In the genomic region with DNA sequence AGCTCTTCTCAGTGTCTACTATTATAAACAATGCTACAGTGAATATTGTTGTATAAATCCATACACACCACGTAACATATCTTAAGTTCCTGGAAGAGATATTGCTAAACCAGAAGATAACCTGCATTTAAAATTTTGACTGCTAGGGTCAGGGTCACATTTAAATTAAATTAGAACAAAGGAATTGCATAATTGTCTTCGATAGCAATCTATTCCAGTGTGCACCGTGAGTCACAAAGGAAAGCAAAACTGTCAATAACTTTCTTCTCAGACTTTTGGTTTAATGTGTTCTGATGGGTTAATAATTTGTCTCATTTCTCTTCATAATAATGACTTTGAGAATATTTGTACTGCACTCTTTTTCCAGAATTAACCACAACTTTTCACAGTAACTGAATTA, we compare ENCODE assay signal across 1 cellular context.
TF ChIP-seq lines count a peak whose summit lies in the region.

No MANE protein-coding gene starts in this region.

TF ChIP-seq in K562, 482 proteins besides CTCF, POLR2A, EP300 and RAD21:
- TF ChIP-seq, protein P1, sequence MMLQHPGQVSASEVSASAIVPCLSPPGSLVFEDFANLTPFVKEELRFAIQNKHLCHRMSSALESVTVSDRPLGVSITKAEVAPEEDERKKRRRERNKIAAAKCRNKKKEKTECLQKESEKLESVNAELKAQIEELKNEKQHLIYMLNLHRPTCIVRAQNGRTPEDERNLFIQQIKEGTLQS (IDR thresholded peaks at IDR 0.05), result peak; percentile 49
- TF ChIP-seq, protein P1 (CRISPR knock-in tag; conservative IDR thresholded peaks at IDR 0.05), result no peak
- TF ChIP-seq GATA2 (CRISPR knock-in tag; IDR thresholded peaks at IDR 0.05), result peak; percentile 35; the same call in 1 of the 2 replicates
- TF ChIP-seq, protein P2, sequence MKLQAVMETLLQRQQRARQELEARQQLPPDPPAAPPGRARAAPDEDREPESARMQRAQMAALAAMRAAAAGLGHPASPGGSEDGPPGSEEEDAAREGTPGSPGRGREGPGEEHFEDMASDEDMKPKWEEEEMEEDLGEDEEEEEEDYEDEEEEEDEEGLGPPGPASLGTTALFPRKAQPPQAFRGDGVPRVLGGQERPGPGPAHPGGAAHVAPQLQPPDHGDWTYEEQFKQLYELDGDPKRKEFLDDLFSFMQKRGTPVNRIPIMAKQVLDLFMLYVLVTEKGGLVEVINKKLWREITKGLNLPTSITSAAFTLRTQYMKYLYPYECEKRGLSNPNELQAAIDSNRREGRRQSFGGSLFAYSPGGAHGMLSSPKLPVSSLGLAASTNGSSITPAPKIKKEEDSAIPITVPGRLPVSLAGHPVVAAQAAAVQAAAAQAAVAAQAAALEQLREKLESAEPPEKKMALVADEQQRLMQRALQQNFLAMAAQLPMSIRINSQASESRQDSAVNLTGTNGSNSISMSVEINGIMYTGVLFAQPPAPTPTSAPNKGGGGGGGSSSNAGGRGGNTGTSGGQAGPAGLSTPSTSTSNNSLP (IDR thresholded peaks at IDR 0.05; ENCODE audit: borderline replicate concordance, low read depth, low read length), result no peak
- TF ChIP-seq ARID1B (IDR thresholded peaks at IDR 0.05), result 0 out of 2 replicates have a peak, but pooled peaks have one; percentile 16
- peak; percentile 51 for TF ChIP-seq FOSL1 (tag; conservative IDR thresholded peaks at IDR 0.05)
- 0 out of 2 replicates have a peak, but pooled peaks have one; percentile 13 for TF ChIP-seq SMARCA4 (IDR thresholded peaks at IDR 0.05)
- TF ChIP-seq THRAP3 (IDR thresholded peaks at IDR 0.05; ENCODE audit: borderline replicate concordance), result no peak
- TF ChIP-seq, protein P3, sequence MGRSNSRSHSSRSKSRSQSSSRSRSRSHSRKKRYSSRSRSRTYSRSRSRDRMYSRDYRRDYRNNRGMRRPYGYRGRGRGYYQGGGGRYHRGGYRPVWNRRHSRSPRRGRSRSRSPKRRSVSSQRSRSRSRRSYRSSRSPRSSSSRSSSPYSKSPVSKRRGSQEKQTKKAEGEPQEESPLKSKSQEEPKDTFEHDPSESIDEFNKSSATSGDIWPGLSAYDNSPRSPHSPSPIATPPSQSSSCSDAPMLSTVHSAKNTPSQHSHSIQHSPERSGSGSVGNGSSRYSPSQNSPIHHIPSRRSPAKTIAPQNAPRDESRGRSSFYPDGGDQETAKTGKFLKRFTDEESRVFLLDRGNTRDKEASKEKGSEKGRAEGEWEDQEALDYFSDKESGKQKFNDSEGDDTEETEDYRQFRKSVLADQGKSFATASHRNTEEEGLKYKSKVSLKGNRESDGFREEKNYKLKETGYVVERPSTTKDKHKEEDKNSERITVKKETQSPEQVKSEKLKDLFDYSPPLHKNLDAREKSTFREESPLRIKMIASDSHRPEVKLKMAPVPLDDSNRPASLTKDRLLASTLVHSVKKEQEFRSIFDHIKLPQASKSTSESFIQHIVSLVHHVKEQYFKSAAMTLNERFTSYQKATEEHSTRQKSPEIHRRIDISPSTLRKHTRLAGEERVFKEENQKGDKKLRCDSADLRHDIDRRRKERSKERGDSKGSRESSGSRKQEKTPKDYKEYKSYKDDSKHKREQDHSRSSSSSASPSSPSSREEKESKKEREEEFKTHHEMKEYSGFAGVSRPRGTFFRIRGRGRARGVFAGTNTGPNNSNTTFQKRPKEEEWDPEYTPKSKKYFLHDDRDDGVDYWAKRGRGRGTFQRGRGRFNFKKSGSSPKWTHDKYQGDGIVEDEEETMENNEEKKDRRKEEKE (IDR thresholded peaks at IDR 0.05; ENCODE audit: borderline replicate concordance in 1 of 2, control insufficient read depth in 1 of 2, low read depth in 2 of 2, low read length in 1 of 2), result no peak
- TF ChIP-seq SOX6 (IDR thresholded peaks at IDR 0.05), result peak; percentile 84
- TF ChIP-seq, protein P4, sequence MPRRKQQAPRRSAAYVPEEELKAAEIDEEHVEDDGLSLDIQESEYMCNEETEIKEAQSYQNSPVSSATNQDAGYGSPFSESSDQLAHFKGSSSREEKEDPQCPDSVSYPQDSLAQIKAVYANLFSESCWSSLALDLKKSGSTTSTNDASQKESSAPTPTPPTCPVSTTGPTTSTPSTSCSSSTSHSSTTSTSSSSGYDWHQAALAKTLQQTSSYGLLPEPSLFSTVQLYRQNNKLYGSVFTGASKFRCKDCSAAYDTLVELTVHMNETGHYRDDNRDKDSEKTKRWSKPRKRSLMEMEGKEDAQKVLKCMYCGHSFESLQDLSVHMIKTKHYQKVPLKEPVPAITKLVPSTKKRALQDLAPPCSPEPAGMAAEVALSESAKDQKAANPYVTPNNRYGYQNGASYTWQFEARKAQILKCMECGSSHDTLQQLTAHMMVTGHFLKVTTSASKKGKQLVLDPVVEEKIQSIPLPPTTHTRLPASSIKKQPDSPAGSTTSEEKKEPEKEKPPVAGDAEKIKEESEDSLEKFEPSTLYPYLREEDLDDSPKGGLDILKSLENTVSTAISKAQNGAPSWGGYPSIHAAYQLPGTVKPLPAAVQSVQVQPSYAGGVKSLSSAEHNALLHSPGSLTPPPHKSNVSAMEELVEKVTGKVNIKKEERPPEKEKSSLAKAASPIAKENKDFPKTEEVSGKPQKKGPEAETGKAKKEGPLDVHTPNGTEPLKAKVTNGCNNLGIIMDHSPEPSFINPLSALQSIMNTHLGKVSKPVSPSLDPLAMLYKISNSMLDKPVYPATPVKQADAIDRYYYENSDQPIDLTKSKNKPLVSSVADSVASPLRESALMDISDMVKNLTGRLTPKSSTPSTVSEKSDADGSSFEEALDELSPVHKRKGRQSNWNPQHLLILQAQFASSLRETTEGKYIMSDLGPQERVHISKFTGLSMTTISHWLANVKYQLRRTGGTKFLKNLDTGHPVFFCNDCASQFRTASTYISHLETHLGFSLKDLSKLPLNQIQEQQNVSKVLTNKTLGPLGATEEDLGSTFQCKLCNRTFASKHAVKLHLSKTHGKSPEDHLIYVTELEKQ (CRISPR knock-in tag; IDR thresholded peaks at IDR 0.05), result no peak
- TF ChIP-seq, protein P5, sequence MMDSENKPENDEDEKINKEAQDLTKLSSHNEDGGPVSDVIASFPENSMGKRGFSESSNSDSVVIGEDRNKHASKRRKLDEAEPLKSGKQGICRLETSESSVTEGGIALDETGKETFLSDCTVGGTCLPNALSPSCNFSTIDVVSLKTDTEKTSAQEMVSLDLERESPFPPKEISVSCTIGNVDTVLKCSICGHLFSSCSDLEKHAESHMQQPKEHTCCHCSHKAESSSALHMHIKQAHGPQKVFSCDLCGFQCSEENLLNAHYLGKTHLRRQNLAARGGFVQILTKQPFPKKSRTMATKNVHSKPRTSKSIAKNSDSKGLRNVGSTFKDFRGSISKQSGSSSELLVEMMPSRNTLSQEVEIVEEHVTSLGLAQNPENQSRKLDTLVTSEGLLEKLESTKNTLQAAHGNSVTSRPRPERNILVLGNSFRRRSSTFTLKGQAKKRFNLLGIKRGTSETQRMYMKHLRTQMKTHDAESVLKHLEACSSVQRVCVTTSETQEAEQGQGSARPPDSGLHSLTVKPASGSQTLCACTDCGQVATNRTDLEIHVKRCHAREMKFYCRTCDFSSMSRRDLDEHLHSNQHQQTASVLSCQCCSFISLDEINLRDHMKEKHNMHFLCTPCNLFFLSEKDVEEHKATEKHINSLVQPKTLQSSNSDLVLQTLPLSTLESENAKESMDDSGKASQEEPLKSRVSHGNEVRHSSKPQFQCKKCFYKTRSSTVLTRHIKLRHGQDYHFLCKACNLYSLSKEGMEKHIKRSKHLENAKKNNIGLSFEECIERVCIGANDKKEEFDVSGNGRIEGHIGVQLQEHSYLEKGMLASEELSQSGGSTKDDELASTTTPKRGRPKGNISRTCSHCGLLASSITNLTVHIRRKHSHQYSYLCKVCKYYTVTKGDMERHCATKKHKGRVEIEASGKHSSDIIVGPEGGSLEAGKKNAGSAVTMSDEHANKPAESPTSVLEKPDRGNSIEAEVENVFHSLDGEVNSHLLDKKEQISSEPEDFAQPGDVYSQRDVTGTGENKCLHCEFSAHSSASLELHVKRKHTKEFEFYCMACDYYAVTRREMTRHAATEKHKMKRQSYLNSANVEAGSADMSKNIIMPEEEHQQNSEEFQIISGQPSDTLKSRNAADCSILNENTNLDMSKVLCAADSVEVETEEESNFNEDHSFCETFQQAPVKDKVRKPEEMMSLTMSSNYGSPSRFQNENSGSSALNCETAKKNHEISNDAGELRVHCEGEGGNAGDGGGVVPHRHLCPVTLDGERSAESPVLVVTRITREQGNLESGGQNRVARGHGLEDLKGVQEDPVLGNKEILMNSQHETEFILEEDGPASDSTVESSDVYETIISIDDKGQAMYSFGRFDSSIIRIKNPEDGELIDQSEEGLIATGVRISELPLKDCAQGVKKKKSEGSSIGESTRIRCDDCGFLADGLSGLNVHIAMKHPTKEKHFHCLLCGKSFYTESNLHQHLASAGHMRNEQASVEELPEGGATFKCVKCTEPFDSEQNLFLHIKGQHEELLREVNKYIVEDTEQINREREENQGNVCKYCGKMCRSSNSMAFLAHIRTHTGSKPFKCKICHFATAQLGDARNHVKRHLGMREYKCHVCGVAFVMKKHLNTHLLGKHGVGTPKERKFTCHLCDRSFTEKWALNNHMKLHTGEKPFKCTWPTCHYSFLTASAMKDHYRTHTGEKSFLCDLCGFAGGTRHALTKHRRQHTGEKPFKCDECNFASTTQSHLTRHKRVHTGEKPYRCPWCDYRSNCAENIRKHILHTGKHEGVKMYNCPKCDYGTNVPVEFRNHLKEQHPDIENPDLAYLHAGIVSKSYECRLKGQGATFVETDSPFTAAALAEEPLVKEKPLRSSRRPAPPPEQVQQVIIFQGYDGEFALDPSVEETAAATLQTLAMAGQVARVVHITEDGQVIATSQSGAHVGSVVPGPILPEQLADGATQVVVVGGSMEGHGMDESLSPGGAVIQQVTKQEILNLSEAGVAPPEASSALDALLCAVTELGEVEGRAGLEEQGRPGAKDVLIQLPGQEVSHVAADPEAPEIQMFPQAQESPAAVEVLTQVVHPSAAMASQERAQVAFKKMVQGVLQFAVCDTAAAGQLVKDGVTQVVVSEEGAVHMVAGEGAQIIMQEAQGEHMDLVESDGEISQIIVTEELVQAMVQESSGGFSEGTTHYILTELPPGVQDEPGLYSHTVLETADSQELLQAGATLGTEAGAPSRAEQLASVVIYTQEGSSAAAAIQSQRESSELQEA (IDR thresholded peaks at IDR 0.05; ENCODE audit: low read depth), result no peak
- no peak for TF ChIP-seq ZNF77 (CRISPR knock-in tag; IDR thresholded peaks at IDR 0.05)
- TF ChIP-seq CEBPG (CRISPR knock-in tag; IDR thresholded peaks at IDR 0.05), result no peak
- peak; percentile 63 to 83 for TF ChIP-seq CEBPG (tag; conservative IDR thresholded peaks at IDR 0.05 in 1 of 2, IDR thresholded peaks at IDR 0.05 in 1 of 2)
- no peak for TF ChIP-seq ELF2 (CRISPR knock-in tag; IDR thresholded peaks at IDR 0.05)
- no peak for TF ChIP-seq ZNF121 (CRISPR knock-in tag; conservative IDR thresholded peaks at IDR 0.05)
- no peak for TF ChIP-seq ZNF165 (CRISPR knock-in tag; IDR thresholded peaks at IDR 0.05; ENCODE audit: borderline replicate concordance)
- TF ChIP-seq DPF2 (IDR thresholded peaks at IDR 0.05), result 0 out of 2 replicates have a peak, but pooled peaks have one; percentile 23
- TF ChIP-seq, protein P6, sequence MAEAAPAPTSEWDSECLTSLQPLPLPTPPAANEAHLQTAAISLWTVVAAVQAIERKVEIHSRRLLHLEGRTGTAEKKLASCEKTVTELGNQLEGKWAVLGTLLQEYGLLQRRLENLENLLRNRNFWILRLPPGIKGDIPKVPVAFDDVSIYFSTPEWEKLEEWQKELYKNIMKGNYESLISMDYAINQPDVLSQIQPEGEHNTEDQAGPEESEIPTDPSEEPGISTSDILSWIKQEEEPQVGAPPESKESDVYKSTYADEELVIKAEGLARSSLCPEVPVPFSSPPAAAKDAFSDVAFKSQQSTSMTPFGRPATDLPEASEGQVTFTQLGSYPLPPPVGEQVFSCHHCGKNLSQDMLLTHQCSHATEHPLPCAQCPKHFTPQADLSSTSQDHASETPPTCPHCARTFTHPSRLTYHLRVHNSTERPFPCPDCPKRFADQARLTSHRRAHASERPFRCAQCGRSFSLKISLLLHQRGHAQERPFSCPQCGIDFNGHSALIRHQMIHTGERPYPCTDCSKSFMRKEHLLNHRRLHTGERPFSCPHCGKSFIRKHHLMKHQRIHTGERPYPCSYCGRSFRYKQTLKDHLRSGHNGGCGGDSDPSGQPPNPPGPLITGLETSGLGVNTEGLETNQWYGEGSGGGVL (CRISPR knock-in tag; IDR thresholded peaks at IDR 0.05), result no peak
- no peak for TF ChIP-seq CREB1 (IDR thresholded peaks at IDR 0.05)
- no peak for TF ChIP-seq CREB1 (CRISPR knock-in tag; IDR thresholded peaks at IDR 0.05)
- TF ChIP-seq CEBPB (tag; IDR thresholded peaks at IDR 0.05), result peak; percentile 85
